In genomic region chr11:13769188-13769587, GRCh38 we compare ENCODE assay signal across 31 cellular contexts.
"Had no signal": no experiment of that assay in that cellular context is flagged by ENCODE, and none has a peak within 500 bp of the region (broad histone marks: within the 10 kb centered on the region; RNA-seq: fewer than 3 reads in every experiment).

No MANE protein-coding gene starts in this region.

- H3K27ac ChIP-seq: ascending aorta, breast epithelium, cardiac muscle cell, coronary artery, WERI-Rb-1 had no signal

- H3K4me3 ChIP-seq: ascending aorta, breast epithelium, cardiac muscle cell, coronary artery, dorsolateral prefrontal cortex had no signal

- H3K4me1 ChIP-seq: ascending aorta, breast epithelium had no signal

- H3K27me3 ChIP-seq: ascending aorta, breast epithelium had no signal

- H3K27ac Mint-ChIP-seq: activated B cell treated with CpG ODN at 0.5 μM for 24 hours; activated CD8-positive, alpha-beta T cell treated with anti-CD3 and anti-CD28 coated beads for 36 hours; activated naive CD4-positive, alpha-beta T cell treated with anti-CD3 and anti-CD28 coated beads, Interleukin-2, amount 10 ng/mL, durations not matched to agents 7 days and 5 days; activated naive CD4-positive, alpha-beta T cell treated with anti-CD3 and anti-CD28 coated beads, Interleukin-2, amount 50 U/mL, for 72 hours; activated naive CD8-positive, alpha-beta T cell treated with anti-CD3 and anti-CD28 coated beads, Interleukin-2, amount 10 ng/mL, durations not matched to agents 7 days and 5 days; activated T-cell treated with anti-CD3 and anti-CD28 coated beads, Interleukin-2, amount 50 U/mL, for 72 hours; brain; dendritic cell treated with granulocyte-macrophage colony-stimulating factor and Interleukin-4, amounts not matched to agents 40 ng/mL and 50 ng/mL, for 4 days; endodermal cell; T-helper 17 cell; T-helper 2 cell treated with Interferon-gamma antibody and Interleukin-4, amounts not matched to agents 5 μg/mL and 100 μg/mL, for 36 hours had no signal

- H3K4me3 Mint-ChIP-seq: activated B cell treated with CpG ODN at 0.5 μM for 24 hours; activated CD8-positive, alpha-beta T cell treated with anti-CD3 and anti-CD28 coated beads for 36 hours; activated naive CD4-positive, alpha-beta T cell treated with anti-CD3 and anti-CD28 coated beads, Interleukin-2, amount 10 ng/mL, durations not matched to agents 7 days and 5 days; activated naive CD8-positive, alpha-beta T cell treated with anti-CD3 and anti-CD28 coated beads, Interleukin-2, amount 10 ng/mL, durations not matched to agents 7 days and 5 days; activated T-cell treated with anti-CD3 and anti-CD28 coated beads, Interleukin-2, amount 50 U/mL, for 72 hours; brain; central memory CD8-positive, alpha-beta T cell; dendritic cell treated with granulocyte-macrophage colony-stimulating factor and Interleukin-4, amounts not matched to agents 40 ng/mL and 50 ng/mL, for 4 days; endodermal cell; T-helper 17 cell; T-helper 2 cell treated with Interferon-gamma antibody and Interleukin-4, amounts not matched to agents 5 μg/mL and 100 μg/mL, for 36 hours had no signal

- H3K4me1 Mint-ChIP-seq: activated naive CD8-positive, alpha-beta T cell treated with anti-CD3 and anti-CD28 coated beads, Interleukin-2, amount 10 ng/mL, durations not matched to agents 7 days and 5 days; central memory CD8-positive, alpha-beta T cell had no signal

- H3K36me3 Mint-ChIP-seq: activated naive CD4-positive, alpha-beta T cell treated with anti-CD3 and anti-CD28 coated beads, Interleukin-2, amount 10 ng/mL, durations not matched to agents 7 days and 5 days; activated naive CD4-positive, alpha-beta T cell treated with anti-CD3 and anti-CD28 coated beads, Interleukin-2, amount 50 U/mL, for 72 hours; activated naive CD8-positive, alpha-beta T cell treated with anti-CD3 and anti-CD28 coated beads, Interleukin-2, amount 10 ng/mL, durations not matched to agents 7 days and 5 days; brain had no signal

- DNase-seq: activated B cell treated with CpG ODN at 0.5 μM for 24 hours; activated CD4-positive, alpha-beta T cell treated with anti-CD3 and anti-CD28 coated beads for 48 hours; activated CD4-positive, alpha-beta T cell treated with anti-CD3 and anti-CD28 coated beads, Interleukin-2, amount 50 U/mL, for 1 hour; activated CD4-positive, alpha-beta T cell treated with anti-CD3 and anti-CD28 coated beads, Interleukin-2, amount 50 U/mL, for 48 hours; activated CD8-positive, alpha-beta memory T cell treated with anti-CD3 and anti-CD28 coated beads for 24 hours; activated CD8-positive, alpha-beta T cell treated with anti-CD3 and anti-CD28 coated beads for 36 hours; activated gamma-delta T cell; activated naive CD4-positive, alpha-beta T cell; activated naive CD4-positive, alpha-beta T cell treated with anti-CD3 and anti-CD28 coated beads, Interleukin-2, amount 10 ng/mL, durations not matched to agents 7 days and 5 days; activated naive CD8-positive, alpha-beta T cell treated with anti-CD3 and anti-CD28 coated beads, Interleukin-2, amount 10 ng/mL, durations not matched to agents 7 days and 5 days; activated T-cell treated with anti-CD3 and anti-CD28 coated beads, Interleukin-2, amount 50 U/mL, for 72 hours; dorsolateral prefrontal cortex; effector memory CD4-positive, alpha-beta T cell; endodermal cell; foreskin fibroblast; glutamatergic neuron; T-helper 1 cell; T-helper 17 cell; T1000; WERI-Rb-1 had no signal

- ATAC-seq: activated CD4-positive, CD25-positive, alpha-beta regulatory T cell treated with anti-CD3 and anti-CD28 coated beads, Interleukin-2, amount 50 U/mL, for 24 hours; activated CD8-positive, alpha-beta T cell treated with anti-CD3 and anti-CD28 coated beads for 36 hours; activated naive CD4-positive, alpha-beta T cell treated with anti-CD3 and anti-CD28 coated beads, Interleukin-2, amount 50 U/mL, for 72 hours; activated T-cell treated with anti-CD3 and anti-CD28 coated beads, Interleukin-2, amount 50 U/mL, for 72 hours; esophagus mucosa; T-helper 17 cell had no signal

- H3K9me3 Mint-ChIP-seq: activated B cell treated with CpG ODN at 0.5 μM for 24 hours; activated CD8-positive, alpha-beta T cell treated with anti-CD3 and anti-CD28 coated beads for 36 hours; activated naive CD4-positive, alpha-beta T cell treated with anti-CD3 and anti-CD28 coated beads, Interleukin-2, amount 50 U/mL, for 72 hours; activated naive CD8-positive, alpha-beta T cell treated with anti-CD3 and anti-CD28 coated beads, Interleukin-2, amount 10 ng/mL, durations not matched to agents 7 days and 5 days; activated T-cell treated with anti-CD3 and anti-CD28 coated beads, Interleukin-2, amount 50 U/mL, for 72 hours; central memory CD8-positive, alpha-beta T cell; dendritic cell treated with granulocyte-macrophage colony-stimulating factor and Interleukin-4, amounts not matched to agents 40 ng/mL and 50 ng/mL, for 4 days; T-helper 2 cell treated with Interferon-gamma antibody and Interleukin-4, amounts not matched to agents 5 μg/mL and 100 μg/mL, for 36 hours had no signal

- H3K36me3 ChIP-seq: ascending aorta, breast epithelium, cardiac muscle cell, WERI-Rb-1 had no signal
